Comparison of ENCODE assay signal across 20 cellular contexts in genomic region chr16:81172769-81173658, GRCh38.
DNase-seq lines count a peak whose midpoint lies in the region; ATAC-seq, FAIRE-seq and TF ChIP-seq lines count a peak whose summit lies in the region.
"Had no signal": no experiment of that assay in that cellular context is flagged by ENCODE, and none has a peak within 500 bp of the region (broad histone marks: within the 10 kb centered on the region; RNA-seq: fewer than 3 reads in every experiment).

No MANE protein-coding gene starts in this region.

- no peak overlapping the region for H2AK9ac ChIP-seq in IMR-90 (replicated peaks; ENCODE audit: low read depth, low read length, poor library complexity)

- peaks cover 28% of the 10 kb centered on the region for H3K9me1 ChIP-seq in IMR-90 (ENCODE audit: insufficient read depth, low read length)
- H3K9me1 ChIP-seq in K562 (ENCODE audit: control insufficient read depth, insufficient read depth, low read length): peaks cover 1% of the 10 kb centered on the region

- H4K5ac ChIP-seq in IMR-90 (ENCODE audit: low read depth, low read length): no peak overlapping the region

- CTCF ChIA-PET in IMR-90 (lab: Yijun Ruan, JAX): no interaction called here
- CTCF ChIA-PET in K562 (lab: Yijun Ruan, JAX; ENCODE audit: low intra/inter-chr PET ratio): no interaction called here

- peak overlapping the region; percentile 89; the same call in 2 of the 3 replicates for H2BK15ac ChIP-seq in IMR-90 (ENCODE audit: low read depth, low read length)

- no peaks in the 10 kb centered on the region for H3K79me1 ChIP-seq in IMR-90 (ENCODE audit: low read depth in 1 of 2, low read length in 2 of 2)
- peaks cover 15% of the 10 kb centered on the region for H3K79me1 ChIP-seq in trophoblast cell (ENCODE audit: low read length)

- TF ChIP-seq RAD21 in IMR-90 (IDR thresholded peaks at IDR 0.05; ENCODE audit: low read length): no peak
- TF ChIP-seq RAD21 in K562 (CRISPR knock-in tag; conservative IDR thresholded peaks at IDR 0.05 in 1 of 2, IDR thresholded peaks at IDR 0.05 in 1 of 2): no peak

- H4K91ac ChIP-seq in IMR-90 (ENCODE audit: insufficient read depth, low read depth, low read length) (no peak overlapping the region; the same call in 1 of the 2 replicates), trophoblast cell (ENCODE audit: low read depth, low read length) (no peak overlapping the region)

- H3K23ac ChIP-seq in IMR-90 (ENCODE audit: low read depth, low read length) (no peak overlapping the region), trophoblast cell (ENCODE audit: low read length) (peak overlapping the region; percentile 54)

- no peak for ATAC-seq in IMR-90 (ENCODE audit: low read depth)
- no peak for ATAC-seq in K562
- ATAC-seq: CD8-positive, alpha-beta T cell; GM23338; HCT116 had no signal

- 56% methylated on average over 3 of the region's 13 CpGs; no CpG with 5 or more reads in 1 of the 2 experiments for WGBS in IMR-90 (ENCODE audit: extremely low coverage in 2 of 2, insufficient read length in 1 of 2), 2 experiments
- WGBS in K562 (ENCODE audit: insufficient coverage, low coverage, missing lambda C conversion rate): 2% methylated on average over 13 of the region's 13 CpGs
- WGBS in trophoblast cell (ENCODE audit: extremely low coverage, insufficient coverage, insufficient read length): 100% methylated on average over 1 of the region's 13 CpGs

- intact Hi-C loops in IMR-90 (cut with micrococcal nuclease) (no loop called here), K562 (cut with micrococcal nuclease) (no loop called here)

- no peak overlapping the region for H2AFZ ChIP-seq in IMR-90 (replicated peaks; ENCODE audit: low read length, poor library complexity)
- H2AFZ ChIP-seq in K562 (ENCODE audit: low read depth, low read length): no peak overlapping the region
- no peak overlapping the region for H2AFZ ChIP-seq in trophoblast cell (ENCODE audit: insufficient read depth, low read length, poor library complexity)
- H2AFZ ChIP-seq: GM23338 had no signal

- H2BK12ac ChIP-seq in trophoblast cell (ENCODE audit: low read length): no peak overlapping the region

- no peak overlapping the region for H3K4me2 ChIP-seq in IMR-90 (ENCODE audit: low read depth, low read length)
- no peak overlapping the region for H3K4me2 ChIP-seq in K562 (ENCODE audit: insufficient read depth, low read length)
- no peak overlapping the region for H3K4me2 ChIP-seq in trophoblast cell (ENCODE audit: low read length)
- H3K4me2 ChIP-seq: BLaER1 treated with 17β-estradiol and CSF1 and Interleukin-3, amounts not matched to agents 10 nM and 100 nM; GM23338 had no signal

- H2BK5ac ChIP-seq in IMR-90 (ENCODE audit: low read depth, low read length, poor library complexity, severe bottlenecking): peak overlapping the region; percentile 47
- H2BK5ac ChIP-seq in trophoblast cell (ENCODE audit: low read depth, low read length, poor library complexity): no peak overlapping the region

- no peak for TF ChIP-seq EP300 in K562 (IDR thresholded peaks at IDR 0.05; ENCODE audit: low read length)

- TF ChIP-seq CTCF in IMR-90 (conservative IDR thresholded peaks at IDR 0.05; ENCODE audit: low read depth, low read length): no peak
- TF ChIP-seq CTCF in K562 (IDR thresholded peaks at IDR 0.05 in 2 of 3, conservative IDR thresholded peaks at IDR 0.05 in 1 of 3; ENCODE audit: insufficient read depth in 2 of 3, low read depth in 1 of 3, low read length in 3 of 3): no peak

- no peak for DNase-seq in GM12891 (ENCODE audit: insufficient read length, low spot score)
- DNase-seq in IMR-90: no peak
- DNase-seq in K562 (ENCODE audit: extremely low read depth in 1 of 4, low spot score in 3 of 4): no peak
- no peak for DNase-seq in trophoblast cell
- no peak for DNase-seq in NAMALWA (ENCODE audit: low spot score)
- no peak for DNase-seq in UCSD-AML1 (lab: John Stamatoyannopoulos, UW; ENCODE audit: unreplicated experiment)
- DNase-seq in NK-92 (lab: John Stamatoyannopoulos, UW; ENCODE audit: unreplicated experiment): no peak
- DNase-seq: 8988T; Calu3; CD8-positive, alpha-beta T cell; DMS53; DND-41; EL; H7; KBM-7 had no signal

- H3K36me3 ChIP-seq in IMR-90 (ENCODE audit: control insufficient read depth, insufficient read depth, low read length): no peaks in the 10 kb centered on the region
- no peaks in the 10 kb centered on the region for H3K36me3 ChIP-seq in K562 (ENCODE audit: control insufficient read depth, insufficient read depth, low read length)
- H3K36me3 ChIP-seq in trophoblast cell (ENCODE audit: control insufficient read depth in 1 of 2, insufficient read depth in 2 of 2, low read length in 2 of 2): peaks cover 0 to 7% of the 10 kb centered on the region in 2 experiments
- H3K36me3 ChIP-seq: BLaER1 treated with 17β-estradiol and CSF1 and Interleukin-3, amounts not matched to agents 10 nM and 100 nM had no signal

- H3K27ac ChIP-seq in IMR-90 (ENCODE audit: insufficient read depth, low read length): no peak overlapping the region
- H3K27ac ChIP-seq in K562 (ENCODE audit: extremely low read depth, low read depth, low read length): no peak overlapping the region
- no peak overlapping the region for H3K27ac ChIP-seq in trophoblast cell (ENCODE audit: low read depth, low read length)
- H3K27ac ChIP-seq: BLaER1 treated with 17β-estradiol and CSF1 and Interleukin-3, amounts not matched to agents 10 nM and 100 nM had no signal

- H2AK5ac ChIP-seq in IMR-90 (ENCODE audit: low read depth, low read length) (peak overlapping the region; percentile 70; the same call in 1 of the 2 replicates), trophoblast cell (ENCODE audit: low read length) (no peak overlapping the region)

- no peak overlapping the region for H3K4me3 ChIP-seq in IMR-90 (ENCODE audit: insufficient read depth, low read depth, low read length)
- H3K4me3 ChIP-seq in K562: no peak overlapping the region
- no peak overlapping the region for H3K4me3 ChIP-seq in trophoblast cell (ENCODE audit: low read depth, low read length)
- H3K4me3 ChIP-seq: BLaER1 treated with 17β-estradiol and CSF1 and Interleukin-3, amounts not matched to agents 10 nM and 100 nM; GM23338 had no signal

- FAIRE-seq in GM12891 (lab: Jason Lieb, UNC) (peak; percentile 71), K562 (lab: Jason Lieb, UNC) (no peak)
- FAIRE-seq: GM12892, GM18507 had no signal

- no peak overlapping the region for H4K12ac ChIP-seq in trophoblast cell (ENCODE audit: low read depth, low read length)

- H3K4ac ChIP-seq in IMR-90 (ENCODE audit: low read depth, low read length): no peak overlapping the region
- no peak overlapping the region for H3K4ac ChIP-seq in trophoblast cell (ENCODE audit: low read depth, low read length)

- no peak overlapping the region for H3K9ac ChIP-seq in IMR-90 (ENCODE audit: low read depth, low read length)
- no peak overlapping the region for H3K9ac ChIP-seq in K562 (ENCODE audit: insufficient read depth in 1 of 2, low read depth in 2 of 2, low read length in 2 of 2)
- H3K9ac ChIP-seq in trophoblast cell (ENCODE audit: low read length): no peak overlapping the region
- H3K9ac ChIP-seq: BLaER1 treated with 17β-estradiol and CSF1 and Interleukin-3, amounts not matched to agents 10 nM and 100 nM had no signal

- TF ChIP-seq POLR2A in GM12891 (IDR thresholded peaks at IDR 0.05; ENCODE audit: low read depth, low read length) (no peak), IMR-90 (IDR thresholded peaks at IDR 0.05; ENCODE audit: low read depth, low read length) (no peak), K562 (conservative IDR thresholded peaks at IDR 0.05) (no peak)

- H3K18ac ChIP-seq in IMR-90 (ENCODE audit: low read depth, low read length) (no peak overlapping the region), trophoblast cell (ENCODE audit: low read length) (no peak overlapping the region)

- no peak overlapping the region; the same call in 1 of the 2 replicates for H3K14ac ChIP-seq in IMR-90 (replicated peaks; ENCODE audit: low read depth, low read length)
- H3K14ac ChIP-seq in trophoblast cell (ENCODE audit: low read length): no peak overlapping the region

- H2BK20ac ChIP-seq in IMR-90 (ENCODE audit: low read depth, low read length): no peak overlapping the region

- H3K4me1 ChIP-seq in IMR-90 (ENCODE audit: control insufficient read depth, insufficient read depth, low read length) (peaks cover 11% of the 10 kb centered on the region), K562 (replicated peaks in 1 of 2; ENCODE audit: control insufficient read depth in 2 of 2, insufficient read depth in 2 of 2, low read length in 2 of 2) (no peaks in the 10 kb centered on the region), trophoblast cell (ENCODE audit: control insufficient read depth in 1 of 2, insufficient read depth in 2 of 2, low read length in 2 of 2) (peaks cover 22 to 23% of the 10 kb centered on the region in 2 experiments)
- H3K4me1 ChIP-seq: BLaER1 treated with 17β-estradiol and CSF1 and Interleukin-3, amounts not matched to agents 10 nM and 100 nM had no signal

- dilution Hi-C loops in IMR-90 (cut with HindIII; ENCODE audit: low sequenced_read_pairs, unreplicated experiment): no loop called here

- no peak overlapping the region for H3K56ac ChIP-seq in IMR-90 (ENCODE audit: extremely low read depth, insufficient read depth, low read length)

- no peak overlapping the region for H4K8ac ChIP-seq in IMR-90 (ENCODE audit: low read depth in 2 of 2, low read length in 2 of 2)
- no peak overlapping the region for H4K8ac ChIP-seq in trophoblast cell (ENCODE audit: low read depth, low read length)

- H3K79me2 ChIP-seq in K562 (ENCODE audit: control insufficient read depth, insufficient read depth, low read length): no peaks in the 10 kb centered on the region
- H3K79me2 ChIP-seq in trophoblast cell (ENCODE audit: control insufficient read depth, insufficient read depth, low read length, poor library complexity): peaks cover 5% of the 10 kb centered on the region

- H2BK120ac ChIP-seq in IMR-90 (ENCODE audit: low read depth, low read length) (no peak overlapping the region; the same call in 1 of the 2 replicates), trophoblast cell (ENCODE audit: insufficient read depth, low read length, poor library complexity) (no peak overlapping the region)

- BruUV-seq in IMR-90 (replicated peaks; lab: Mats Ljungman, UMichigan): no TSS peak
- BruUV-seq in K562 (replicated peaks; lab: Mats Ljungman, UMichigan): no TSS peak

- 0 out of 2 replicates have a peak, but pooled peaks cover 5% of the 10 kb centered on the region for H3K27me3 ChIP-seq in IMR-90 (ENCODE audit: control insufficient read depth, insufficient read depth, low read length)
- H3K27me3 ChIP-seq in K562 (ENCODE audit: control insufficient read depth in 2 of 2, insufficient read depth in 2 of 2, low read length in 2 of 2): peaks cover 26 to 79% of the 10 kb centered on the region in 2 experiments
- H3K27me3 ChIP-seq in trophoblast cell (ENCODE audit: insufficient read depth, low read length): no peaks in the 10 kb centered on the region
- H3K27me3 ChIP-seq: BLaER1 treated with 17β-estradiol and CSF1 and Interleukin-3, amounts not matched to agents 10 nM and 100 nM had no signal

- H4K20me1 ChIP-seq in IMR-90 (ENCODE audit: insufficient read depth, low read length) (peaks cover 9% of the 10 kb centered on the region), K562 (replicated peaks; ENCODE audit: control insufficient read depth, insufficient read depth, low read length) (no peaks in the 10 kb centered on the region)
- H4K20me1 ChIP-seq: BLaER1 treated with 17β-estradiol and CSF1 and Interleukin-3, amounts not matched to agents 10 nM and 100 nM had no signal

- POLR2A ChIA-PET in IMR-90 (lab: Charles Lee; ENCODE audit: unreplicated experiment) (no interaction called here), K562 (lab: Yijun Ruan, JAX) (no interaction called here)

- no peaks in the 10 kb centered on the region for H3K9me3 ChIP-seq in IMR-90 (ENCODE audit: control insufficient read depth, insufficient read depth, low read length)
- H3K9me3 ChIP-seq in K562 (replicated peaks; ENCODE audit: control insufficient read depth, insufficient read depth, low read depth, low read length): no peaks in the 10 kb centered on the region
- H3K9me3 ChIP-seq in trophoblast cell (ENCODE audit: insufficient read depth, low read depth, low read length): no peaks in the 10 kb centered on the region
- H3K9me3 ChIP-seq: BLaER1 treated with 17β-estradiol and CSF1 and Interleukin-3, amounts not matched to agents 10 nM and 100 nM had no signal

- in situ Hi-C loops in IMR-90 (cut with MboI; ENCODE audit: low sequenced_read_pairs): no loop called here
- in situ Hi-C loops in K562 (cut with MboI): no loop called here
